In the genomic region with DNA sequence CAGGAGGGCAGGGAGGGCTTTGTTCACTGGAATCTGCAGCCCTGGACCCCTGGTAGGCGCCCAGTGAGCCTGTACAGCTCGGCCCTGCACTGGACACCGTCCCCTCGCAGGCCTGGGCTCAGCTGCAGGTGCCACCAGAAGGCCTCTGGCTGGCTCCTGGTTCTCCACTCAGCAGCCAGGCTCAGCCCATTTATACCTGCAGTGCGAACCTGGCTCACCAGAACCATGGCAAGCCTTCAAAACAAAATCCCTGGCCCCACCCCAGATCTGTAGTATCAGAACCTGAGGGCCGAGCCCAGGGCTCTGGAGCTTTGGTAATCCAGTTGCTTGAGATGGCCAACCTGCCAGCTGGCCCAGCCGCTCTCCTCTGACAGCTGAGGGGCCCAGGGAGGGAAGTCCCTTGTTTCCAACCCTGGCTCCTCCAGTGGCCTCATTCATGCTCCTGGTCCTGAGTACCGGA, we compare ENCODE assay signal across 22 cellular contexts. TPM values are rescaled to one million over a fixed set of nuclear protein-coding genes. Genes with fewer than 3 reads are reported as not detected.
A peak's percentile ranks its signal among the peaks of the same experiment; 100 is the strongest.
DNase-seq lines count a peak whose midpoint lies in the region; ATAC-seq, FAIRE-seq and TF ChIP-seq lines count a peak whose summit lies in the region.
"Had no signal": no experiment of that assay in that cellular context is flagged by ENCODE, and none has a peak within 500 bp of the region (broad histone marks: within the 10 kb centered on the region; RNA-seq: fewer than 3 reads in every experiment).

No MANE protein-coding gene starts in this region.

- in situ Hi-C loops in G401 (cut with HindIII; ENCODE audit: low sequenced_read_pairs): no loop called here

- no peak overlapping the region for H3K27ac ChIP-seq in A549
- H3K27ac ChIP-seq in body of pancreas: peak overlapping the region; percentile 83 to 93 (median 90)
- H3K27ac ChIP-seq: GM23248, HL-60, left lung, parathyroid adenoma had no signal

- no peak for TF ChIP-seq EP300 in A549 (IDR thresholded peaks at IDR 0.05)

- TF ChIP-seq POLR2A in A549 (IDR thresholded peaks at IDR 0.05; ENCODE audit: low read length) (no peak), body of pancreas (IDR thresholded peaks at IDR 0.05) (peak; percentile 39 to 54 (median 42))

- H3K4me1 ChIP-seq in A549 (no peaks in the 10 kb centered on the region), body of pancreas (peaks cover 59% of the 10 kb centered on the region)
- H3K4me1 ChIP-seq: left lung, parathyroid adenoma had no signal

- no peak overlapping the region for H3K4me2 ChIP-seq in A549

- POLR2A ChIA-PET in A549 (lab: Yijun Ruan, JAX): interaction anchor here (2.3 kb wide), 1 partner anchor 10 kb away, joined by 9 read pairs; a partner anchor contains a TSS

- H3K4me3 ChIP-seq in A549: no peak overlapping the region
- no peak overlapping the region for H3K4me3 ChIP-seq in body of pancreas
- H3K4me3 ChIP-seq: GM23248, left lung had no signal

- peaks cover 0 to 13% of the 10 kb centered on the region in 2 donors for H3K36me3 ChIP-seq in body of pancreas (replicated peaks in 1 of 2; ENCODE audit: insufficient read depth in 1 of 2, low read depth in 2 of 2)

- FAIRE-seq in A549 (lab: Jason Lieb, UNC): no peak
- FAIRE-seq: small intestine had no signal

- no peaks in the 10 kb centered on the region for H3K9me3 ChIP-seq in A549
- H3K9me3 ChIP-seq in body of pancreas: no peaks in the 10 kb centered on the region
- H3K9me3 ChIP-seq: left lung had no signal

- CTCF ChIA-PET in A549 (lab: Yijun Ruan, JAX): interaction anchor here (2.0 kb wide), 1 partner anchor 36 kb away, joined by 8 read pairs; no protein-coding TSS in a partner anchor

- no peaks in the 10 kb centered on the region for H3K27me3 ChIP-seq in body of pancreas
- H3K27me3 ChIP-seq: left lung had no signal

- no peak for DNase-seq in A549 (ENCODE audit: low read depth in 1 of 2, low spot score in 1 of 2)
- peak; percentile 87 for DNase-seq in G401 (ENCODE audit: low spot score)
- peak; percentile 71 to 90 (median 86) for DNase-seq in body of pancreas
- no peak for DNase-seq in left lobe of liver (ENCODE audit: low spot score)
- no peak for DNase-seq in GM03348 (ENCODE audit: low spot score)
- DNase-seq: activated CD8-positive, alpha-beta memory T cell treated with anti-CD3 and anti-CD28 coated beads for 24 hours; activated naive CD8-positive, alpha-beta T cell treated with anti-CD3 and anti-CD28 coated beads, Interleukin-2, amount 10 ng/mL, durations not matched to agents 7 days and 5 days; AML-193; GF-D8; NCI-H187; NCI-H446 treated with DMSO at 0.1 percent for 48 hours; small intestine; stimulated activated CD4-positive, alpha-beta T cell treated with anti-CD3 and anti-CD28 coated beads, Interleukin-4, amount 100 ng/mL, for 1 hour; T-helper 2 cell had no signal

- TF ChIP-seq CTCF in A549 (IDR thresholded peaks at IDR 0.05): no peak
- TF ChIP-seq CTCF in body of pancreas (IDR thresholded peaks at IDR 0.05): no peak

- TF ChIP-seq RAD21 in A549 (conservative IDR thresholded peaks at IDR 0.05 in 1 of 2, IDR thresholded peaks at IDR 0.05 in 1 of 2): no peak

- peak; percentile 7 to 17; a peak in 3 of 6 replicates for ATAC-seq in A549
- ATAC-seq in body of pancreas: peak; percentile 10
- peak; percentile 5 for ATAC-seq in left lobe of liver
- ATAC-seq in GM18511 (IDR thresholded peaks at IDR 0.05; ENCODE audit: unreplicated experiment): no peak
- no peak for ATAC-seq in GM18498 (IDR thresholded peaks at IDR 0.05; ENCODE audit: unreplicated experiment)
- ATAC-seq in HG02571 (IDR thresholded peaks at IDR 0.05; ENCODE audit: unreplicated experiment): no peak

- 91% methylated on average over 5 of the region's 8 CpGs for WGBS in A549 (ENCODE audit: missing lambda C conversion rate)
- 47 to 53% methylated on average over 2 to 7 of the region's 8 CpGs for WGBS in body of pancreas, 2 donors

- intact Hi-C loops in body of pancreas (cut with DNase I): no loop called here

TF ChIP-seq in A549, 52 proteins besides CTCF, POLR2A, EP300 and RAD21:
- TF ChIP-seq RARB (CRISPR knock-in tag; IDR thresholded peaks at IDR 0.05): no peak
- TF ChIP-seq RCOR1 (IDR thresholded peaks at IDR 0.05; ENCODE audit: low read depth, low read length): no peak
- TF ChIP-seq PHF8 (IDR thresholded peaks at IDR 0.05; ENCODE audit: borderline replicate concordance, low read depth): no peak
TF ChIP-seq in A549: peak in this region for 0.

RNA-seq across cellular contexts. Expression of a gene that starts 0.9 kb away (rescaled TPM):
- polyA plus RNA-seq in A549 (2011; rRNA removed): 0.17 TPM in 1 of 2 replicates, not detected in the other
- polyA plus RNA-seq in A549 (2012; cell fraction: cytosol; rRNA removed): 0.13 and 0.18 TPM in 2 replicates
- 1.7 and 2.0 TPM in 2 replicates for polyA plus RNA-seq in A549 (2012; cell fraction: nucleus; rRNA removed)
- polyA plus RNA-seq in A549 (2017; fragmentation: RNase III; extraction: RNeasy Plus Mini Kit Qiagen cat#74134 plus additional on column Dnase treatment): 0.18 to 0.22 TPM (median 0.21 TPM) in 3 replicates
- 1.1 and 2.7 TPM in 2 replicates for polyA minus RNA-seq in A549 (2011; rRNA and poly(A)+ RNA removed)
- total RNA-seq in G401 (2014; rRNA removed; shearing (Covaris generic)): 0.24 TPM in 1 of 2 replicates, not detected in the other
- total RNA-seq in body of pancreas: 1 to 10 TPM; 2.3 to 8.2 TPM
- 0.68 TPM for total RNA-seq in left lobe of liver
- total RNA-seq: GM23248 had no signal
- polyA plus RNA-seq: GM23248 had no signal

RNA-seq across cellular contexts. Expression of a gene that starts 9.7 kb away (rescaled TPM):
- 18.0 and 20.2 TPM in 2 replicates for polyA plus RNA-seq in A549 (2011; rRNA removed)
- 28.6 and 34.6 TPM in 2 replicates for polyA plus RNA-seq in A549 (2012; cell fraction: cytosol; rRNA removed)
- 83.0 and 92.0 TPM in 2 replicates for polyA plus RNA-seq in A549 (2012; cell fraction: nucleus; rRNA removed)
- polyA plus RNA-seq in A549 (2017; fragmentation: RNase III; extraction: RNeasy Plus Mini Kit Qiagen cat#74134 plus additional on column Dnase treatment): 16.2 to 18.2 TPM (median 17.8 TPM) in 3 replicates
- polyA minus RNA-seq in A549 (2011; rRNA and poly(A)+ RNA removed): 8.4 and 12.7 TPM in 2 replicates
- total RNA-seq in G401 (2014; rRNA removed; shearing (Covaris generic)): 32.5 and 38.8 TPM in 2 replicates
- total RNA-seq in body of pancreas: 10 to 100 TPM; 29.1 to 41.5 TPM
- total RNA-seq in left lobe of liver: 37.0 TPM

RNA-seq across cellular contexts. Expression of a gene that starts 14.5 kb away (rescaled TPM):
- polyA plus RNA-seq in A549 (2011; rRNA removed) (0.97 and 1.2 TPM in 2 replicates), A549 (2017; fragmentation: RNase III; extraction: RNeasy Plus Mini Kit Qiagen cat#74134 plus additional on column Dnase treatment) (1.4 to 2.3 TPM (median 2.1 TPM) in 3 replicates)
- 4.4 and 5.0 TPM in 2 replicates for polyA plus RNA-seq in A549 (2012; cell fraction: cytosol; rRNA removed)
- 10.8 and 14.4 TPM in 2 replicates for polyA plus RNA-seq in A549 (2012; cell fraction: nucleus; rRNA removed)
- 0.70 and 1.4 TPM in 2 replicates for polyA minus RNA-seq in A549 (2011; rRNA and poly(A)+ RNA removed)
- total RNA-seq in G401 (2014; rRNA removed; shearing (Covaris generic)): not detected in 2 replicates
- total RNA-seq in body of pancreas (10 to 100 TPM; 12.2 to 14.5 TPM), left lobe of liver (2.9 TPM)
- total RNA-seq: GM23248, subcutaneous adipose tissue had no signal
- polyA plus RNA-seq: GM23248 had no signal

RNA-seq across cellular contexts. Expression of a gene that starts 22.5 kb away (rescaled TPM):
- polyA plus RNA-seq in A549 (2011; rRNA removed) (2.6 and 2.7 TPM in 2 replicates), A549 (2017; fragmentation: RNase III; extraction: RNeasy Plus Mini Kit Qiagen cat#74134 plus additional on column Dnase treatment) (5.4 to 5.8 TPM (median 5.7 TPM) in 3 replicates)
- polyA plus RNA-seq in A549 (2012; cell fraction: cytosol; rRNA removed): 4.6 and 6.8 TPM in 2 replicates
- 7.0 and 12.5 TPM in 2 replicates for polyA plus RNA-seq in A549 (2012; cell fraction: nucleus; rRNA removed)
- polyA minus RNA-seq in A549 (2011; rRNA and poly(A)+ RNA removed): 5.4 and 6.4 TPM in 2 replicates
- total RNA-seq in G401 (2014; rRNA removed; shearing (Covaris generic)): 32.5 and 38.5 TPM in 2 replicates
- total RNA-seq in body of pancreas (10 to 100 TPM; 23.7 to 32.4 TPM), left lobe of liver (8.0 TPM)

Comparison
In these comparisons a context has a peak if more than half of its experiments do, and no peak if none do; other contexts are left out.
1. ATAC-seq: peak in A549 (2 of 2), body of pancreas (single experiment) and left lobe of liver (single experiment); none in GM18511 (single experiment), GM18498 (single experiment) and HG02571 (single experiment).
2. DNase-seq: peak in G401 (single experiment) and body of pancreas (4 of 4); none in A549 (0 of 2), left lobe of liver (single experiment) and GM03348 (single experiment).
3. H3K27ac ChIP-seq: peak in body of pancreas (4 of 4); none in A549 (0 of 2).